In genomic region chr11:8826145-8826786, GRCh38 we compare ENCODE assay signal across 14 cellular contexts.
DNase-seq lines count a peak whose midpoint lies in the region; ATAC-seq and TF ChIP-seq lines count a peak whose summit lies in the region.
"Had no signal": no experiment of that assay in that cellular context is flagged by ENCODE, and none has a peak within 500 bp of the region (broad histone marks: within the 10 kb centered on the region; RNA-seq: fewer than 3 reads in every experiment).

No MANE protein-coding gene starts in this region.

- ATAC-seq in gastrocnemius medialis (no peak), HG03159 (IDR thresholded peaks at IDR 0.05; ENCODE audit: unreplicated experiment) (no peak)
- ATAC-seq: esophagus mucosa; natural killer cell treated with Interleukin-12 subunit alpha and Interleukin-12 subunit beta and Interleukin-15 and Interleukin-18, amount 100 ng/mL, for 72 hours had no signal

- in situ Hi-C loops in gastrocnemius medialis (cut with MboI; ENCODE audit: low sequenced_read_pairs in 4 of 4), result no loop called here

- DNase-seq in GM03348 (ENCODE audit: low spot score) (peak; percentile 23), amniotic epithelial cell (ENCODE audit: low read depth) (peak; percentile 89), left ventricle myocardium inferior (no peak), gastrocnemius medialis (no peak), iPS-NIHi7 (ENCODE audit: extremely low spot score) (no peak), posterior vena cava (ENCODE audit: low spot score) (no peak), HUDEP-2 (lab: John Stamatoyannopoulos, UW; ENCODE audit: unreplicated experiment in 76 of 76) (no peak)
- DNase-seq: activated CD4-positive, CD25-positive, alpha-beta regulatory T cell treated with anti-CD3 and anti-CD28 coated beads, Interleukin-2, amount 50 U/mL, for 72 hours; activated naive CD4-positive, alpha-beta T cell treated with anti-CD3 and anti-CD28 coated beads, Interleukin-2, amount 50 U/mL, for 16 hours; NCI-H2029 had no signal

- intact Hi-C loops in left ventricle myocardium inferior (cut with micrococcal nuclease) (no loop called here), gastrocnemius medialis (cut with DNase I; ENCODE audit: low total_unique reads) (no loop called here), posterior vena cava (cut with DNase I) (no loop called here)

- no peaks in the 10 kb centered on the region for H3K9me3 ChIP-seq in left ventricle myocardium inferior (replicated peaks)
- H3K9me3 ChIP-seq in gastrocnemius medialis, result no peaks in the 10 kb centered on the region

- H3K4me1 ChIP-seq in left ventricle myocardium inferior, result peaks cover 12% of the 10 kb centered on the region
- H3K4me1 ChIP-seq in gastrocnemius medialis, result no peaks in the 10 kb centered on the region

- H3K4me3 ChIP-seq in left ventricle myocardium inferior (no peak overlapping the region), gastrocnemius medialis (no peak overlapping the region)
- H3K4me3 ChIP-seq: PC-9 had no signal

- no peaks in the 10 kb centered on the region for H3K27me3 ChIP-seq in left ventricle myocardium inferior (ENCODE audit: low read depth)
- no peaks in the 10 kb centered on the region for H3K27me3 ChIP-seq in gastrocnemius medialis

- no peak for TF ChIP-seq POLR2A in gastrocnemius medialis (IDR thresholded peaks at IDR 0.05)

- H3K36me3 ChIP-seq in left ventricle myocardium inferior (no peaks in the 10 kb centered on the region), gastrocnemius medialis (no peaks in the 10 kb centered on the region)

- TF ChIP-seq CTCF in left ventricle myocardium inferior (IDR thresholded peaks at IDR 0.05; ENCODE audit: borderline replicate concordance) (no peak), gastrocnemius medialis (IDR thresholded peaks at IDR 0.05 in 4 of 5, conservative IDR thresholded peaks at IDR 0.05 in 1 of 5) (no peak)

- H3K27ac ChIP-seq in left ventricle myocardium inferior (replicated peaks), result peak overlapping the region; percentile 43
- H3K27ac ChIP-seq in gastrocnemius medialis, result peak overlapping the region; percentile 1 to 43 (median 26)
- H3K27ac ChIP-seq: PC-9 had no signal

Comparison
In these comparisons a context has a peak if more than half of its experiments do, and no peak if none do; other contexts are left out.
1. DNase-seq: peak in GM03348 (single experiment) and amniotic epithelial cell (single experiment); none in left ventricle myocardium inferior (single experiment), gastrocnemius medialis (0 of 2), iPS-NIHi7 (single experiment), posterior vena cava (single experiment) and HUDEP-2 (0 of 76).